In genomic region chr16:88121886-88122580, GRCh38 we compare ENCODE assay signal across 24 cellular contexts.
"Had no signal": no experiment of that assay in that cellular context is flagged by ENCODE, and none has a peak within 500 bp of the region (broad histone marks: within the 10 kb centered on the region; RNA-seq: fewer than 3 reads in every experiment).

No MANE protein-coding gene starts in this region.

- DNase-seq: cortex of kidney; dorsolateral prefrontal cortex; effector CD8-positive, alpha-beta T cell; gastrocnemius medialis; immature natural killer cell; left colon; mesendoderm; stimulated activated CD4-positive, alpha-beta T cell treated with anti-CD3 and anti-CD28 coated beads, Interleukin-4, amount 100 ng/mL, for 1 hour; stimulated activated CD8-positive, alpha-beta memory T cell treated with anti-CD3 and anti-CD28 coated beads, Interleukin-4, amount 100 ng/mL, for 48 hours; tibial artery; upper lobe of right lung had no signal

- H3K4me3 ChIP-seq: dorsolateral prefrontal cortex, gastrocnemius medialis, lung, mucosa of descending colon, ovary, smooth muscle cell, tibial artery, upper lobe of right lung, vagina had no signal

- H3K9me3 ChIP-seq: gastrocnemius medialis, mucosa of descending colon, neutrophil, ovary, tibial artery, upper lobe of right lung, vagina had no signal

- H3K4me1 ChIP-seq: gastrocnemius medialis, tibial artery, upper lobe of right lung had no signal

- H3K36me3 ChIP-seq: gastrocnemius medialis, neutrophil, ovary, tibial artery, upper lobe of right lung, vagina had no signal

- H3K9me3 Mint-ChIP-seq: central memory CD8-positive, alpha-beta T cell; immature natural killer cell; naive thymus-derived CD8-positive, alpha-beta T cell; stimulated activated naive CD8-positive, alpha-beta T cell treated with anti-CD3 and anti-CD28 coated beads, Interleukin-15, Interleukin-2, amounts not matched to agents 100 ng/mL and 50 ng/mL, for 24 hours had no signal

- H3K27me3 Mint-ChIP-seq: stimulated activated naive CD8-positive, alpha-beta T cell treated with anti-CD3 and anti-CD28 coated beads, Interleukin-15, Interleukin-2, amounts not matched to agents 100 ng/mL and 50 ng/mL, for 24 hours had no signal

- H3K36me3 Mint-ChIP-seq: immature natural killer cell; naive thymus-derived CD8-positive, alpha-beta T cell; stimulated activated effector memory CD8-positive, alpha-beta T cell treated with anti-CD3 and anti-CD28 coated beads, Interleukin-12 subunit alpha, Interleukin-12 subunit beta, amount 100 ng/mL, for 72 hours had no signal

- H3K27ac Mint-ChIP-seq: immature natural killer cell; stimulated activated effector memory CD8-positive, alpha-beta T cell treated with anti-CD3 and anti-CD28 coated beads, Interleukin-12 subunit alpha, Interleukin-12 subunit beta, amount 100 ng/mL, for 72 hours; stimulated activated naive CD8-positive, alpha-beta T cell treated with anti-CD3 and anti-CD28 coated beads, Interleukin-15, Interleukin-2, amounts not matched to agents 100 ng/mL and 50 ng/mL, for 24 hours had no signal

- H3K4me1 Mint-ChIP-seq: central memory CD8-positive, alpha-beta T cell; immature natural killer cell; naive thymus-derived CD8-positive, alpha-beta T cell; stimulated activated effector memory CD8-positive, alpha-beta T cell treated with anti-CD3 and anti-CD28 coated beads, Interleukin-12 subunit alpha, Interleukin-12 subunit beta, amount 100 ng/mL, for 72 hours had no signal

- FAIRE-seq: keratinocyte had no signal

- H3K4me2 ChIP-seq: smooth muscle cell had no signal

- H3K27me3 ChIP-seq: dorsolateral prefrontal cortex, neutrophil, ovary, upper lobe of right lung, vagina had no signal

- ATAC-seq: gastrocnemius medialis; left colon; left ventricle myocardium superior; mucosa of descending colon; naive thymus-derived CD8-positive, alpha-beta T cell; right cardiac atrium; stimulated activated effector memory CD8-positive, alpha-beta T cell treated with anti-CD3 and anti-CD28 coated beads, Interleukin-12 subunit alpha, Interleukin-12 subunit beta, amount 100 ng/mL, for 72 hours; upper lobe of right lung had no signal

- H3K4me3 Mint-ChIP-seq: central memory CD8-positive, alpha-beta T cell; immature natural killer cell; naive thymus-derived CD8-positive, alpha-beta T cell; stimulated activated effector memory CD8-positive, alpha-beta T cell treated with anti-CD3 and anti-CD28 coated beads, Interleukin-12 subunit alpha, Interleukin-12 subunit beta, amount 100 ng/mL, for 72 hours; stimulated activated naive CD8-positive, alpha-beta T cell treated with anti-CD3 and anti-CD28 coated beads, Interleukin-15, Interleukin-2, amounts not matched to agents 100 ng/mL and 50 ng/mL, for 24 hours had no signal

- H3K27ac ChIP-seq: dorsolateral prefrontal cortex, gastrocnemius medialis, neutrophil, tibial artery, upper lobe of right lung, vagina had no signal
